ENCODE assay signal across 8 cellular contexts in the genomic region with DNA sequence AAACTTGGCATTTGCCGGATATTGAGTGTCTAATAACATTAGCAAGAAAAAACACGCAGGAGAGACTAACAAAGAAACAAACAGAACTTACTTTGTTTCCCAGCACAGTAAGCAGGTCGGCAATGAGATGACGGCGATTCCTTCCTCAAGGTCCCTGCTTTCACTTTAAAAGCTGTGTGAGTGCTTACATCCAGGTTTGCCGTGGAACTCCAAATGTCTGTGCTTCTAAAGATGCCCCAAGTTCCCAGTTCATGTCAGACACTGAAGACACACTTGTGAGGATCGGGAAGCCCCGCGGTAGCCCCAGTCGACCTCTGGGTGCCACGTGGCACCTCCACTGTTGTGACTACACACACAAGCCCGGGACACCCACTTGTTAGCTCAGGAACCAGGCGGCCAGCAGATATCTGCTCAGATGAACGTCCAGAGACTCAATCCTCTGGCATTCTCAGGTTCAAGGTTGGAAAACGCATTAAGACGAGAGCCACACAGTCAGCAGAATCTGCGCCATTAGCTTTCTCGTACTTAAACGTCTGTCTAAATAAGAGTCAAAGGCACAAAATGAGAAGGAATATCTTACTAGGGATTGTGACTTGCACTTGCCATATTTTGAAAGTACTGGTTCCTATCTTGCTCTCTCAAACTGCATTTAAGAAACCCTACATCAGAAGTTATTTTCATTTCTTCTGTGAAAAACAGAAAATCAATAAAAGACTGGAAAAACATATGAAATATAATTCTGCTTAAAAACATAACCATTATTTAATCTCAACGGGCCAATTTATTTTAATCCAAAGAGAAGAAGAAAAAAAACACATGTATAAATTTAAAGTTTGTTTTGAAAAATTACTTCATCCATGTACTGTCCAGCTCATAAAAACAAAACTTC.
DNase-seq lines count a peak whose midpoint lies in the region; ATAC-seq lines count a peak whose summit lies in the region.

No MANE protein-coding gene starts in this region.

- WGBS in mesendoderm (ENCODE audit: extremely low coverage, insufficient coverage, low lambda C conversion rate) = no CpG with 5 or more reads among the region's 20 CpGs

- H3K36me3 ChIP-seq in mesendoderm (ENCODE audit: control insufficient read depth, insufficient read depth, low read length) = no peaks in the 10 kb centered on the region

- no peak overlapping the region for H3K4me2 ChIP-seq in mesendoderm (ENCODE audit: low read length)

- H3K27me3 ChIP-seq in mesendoderm (ENCODE audit: insufficient read depth, low read length, poor library complexity) = no peaks in the 10 kb centered on the region

- no peak overlapping the region for H3K27ac ChIP-seq in mesendoderm (ENCODE audit: low read depth, low read length)

- H3K4me3 ChIP-seq in mesendoderm (ENCODE audit: low read length) = no peak overlapping the region

- no peak overlapping the region for H4K5ac ChIP-seq in mesendoderm (ENCODE audit: low read length)

- peak overlapping the region; percentile 78 for H3K4me3 Mint-ChIP-seq in activated naive CD8-positive, alpha-beta T cell
- H3K4me3 Mint-ChIP-seq in immature natural killer cell = peak overlapping the region; percentile 78 to 90 (median 82)
- peak overlapping the region; percentile 75 for H3K4me3 Mint-ChIP-seq in stimulated activated memory B cell treated with anti-CD40 and anti-IgM and Interleukin-4, amounts not matched to agents 10 μg/mL and 1 μg/mL and 100 μg/mL, for 72 hours

- no peak overlapping the region for H4K8ac ChIP-seq in mesendoderm (ENCODE audit: low read depth, low read length)

- H2BK5ac ChIP-seq in mesendoderm (ENCODE audit: low read length) = no peak overlapping the region

- no peak overlapping the region for H3K4ac ChIP-seq in mesendoderm (ENCODE audit: low read depth, low read length)

- no peak overlapping the region for H2BK15ac ChIP-seq in mesendoderm (replicated peaks; ENCODE audit: low read depth)

- H3K27ac Mint-ChIP-seq in activated naive CD8-positive, alpha-beta T cell = peak overlapping the region; percentile 81
- H3K27ac Mint-ChIP-seq in immature natural killer cell = peak overlapping the region; percentile 76 to 93 (median 86)
- peak overlapping the region; percentile 84 for H3K27ac Mint-ChIP-seq in stimulated activated memory B cell treated with anti-CD40 and anti-IgM and Interleukin-4, amounts not matched to agents 10 μg/mL and 1 μg/mL and 100 μg/mL, for 72 hours

- H2AK5ac ChIP-seq in mesendoderm (ENCODE audit: low read length) = no peak overlapping the region

- peaks cover 91% of the 10 kb centered on the region for H3K4me1 Mint-ChIP-seq in activated naive CD8-positive, alpha-beta T cell (ENCODE audit: low read depth)
- H3K4me1 Mint-ChIP-seq in immature natural killer cell = peaks cover 69 to 93% of the 10 kb centered on the region in 2 donors
- peaks cover 81% of the 10 kb centered on the region for H3K4me1 Mint-ChIP-seq in stimulated activated memory B cell treated with anti-CD40 and anti-IgM and Interleukin-4, amounts not matched to agents 10 μg/mL and 1 μg/mL and 100 μg/mL, for 72 hours

- no peaks in the 10 kb centered on the region for H3K9me3 Mint-ChIP-seq in activated naive CD8-positive, alpha-beta T cell (ENCODE audit: low read depth)
- H3K9me3 Mint-ChIP-seq in immature natural killer cell = no peaks in the 10 kb centered on the region
- no peaks in the 10 kb centered on the region for H3K9me3 Mint-ChIP-seq in stimulated activated memory B cell treated with anti-CD40 and anti-IgM and Interleukin-4, amounts not matched to agents 10 μg/mL and 1 μg/mL and 100 μg/mL, for 72 hours

- ATAC-seq in stimulated activated memory B cell treated with anti-CD40 and anti-IgM and Interleukin-4, amounts not matched to agents 10 μg/mL and 1 μg/mL and 100 μg/mL, for 72 hours = peak; percentile 62

- no peak overlapping the region for H2BK120ac ChIP-seq in mesendoderm (ENCODE audit: low read depth, low read length)

- no peak overlapping the region for H3K23ac ChIP-seq in mesendoderm (ENCODE audit: low read length)

- H3K79me2 ChIP-seq in mesendoderm (ENCODE audit: control insufficient read depth, insufficient read depth, low read length) = no peaks in the 10 kb centered on the region

- no peaks in the 10 kb centered on the region for H3K79me1 ChIP-seq in mesendoderm (ENCODE audit: low read length)

- no peaks in the 10 kb centered on the region for H3K27me3 Mint-ChIP-seq in activated naive CD8-positive, alpha-beta T cell
- H3K27me3 Mint-ChIP-seq in immature natural killer cell (ENCODE audit: low read depth in 3 of 3) = peaks cover 2 to 36% (median 20%) of the 10 kb centered on the region in 3 donors
- H3K27me3 Mint-ChIP-seq in stimulated activated memory B cell treated with anti-CD40 and anti-IgM and Interleukin-4, amounts not matched to agents 10 μg/mL and 1 μg/mL and 100 μg/mL, for 72 hours = no peaks in the 10 kb centered on the region

- DNase-seq in Ammon's horn (ENCODE audit: low spot score) = peak; percentile 43
- peak; percentile 45 for DNase-seq in Kasumi-1 (lab: John Stamatoyannopoulos, UW)
- peak in 1 of 3 donors; percentile 23 for DNase-seq in immature natural killer cell
- DNase-seq in mesendoderm = no peak
- DNase-seq in cerebellum (ENCODE audit: low spot score) = no peak
- no peak for DNase-seq in cerebellar cortex (ENCODE audit: low spot score)

- H3K36me3 Mint-ChIP-seq in activated naive CD8-positive, alpha-beta T cell = peaks cover 42% of the 10 kb centered on the region
- no peaks in the 10 kb centered on the region for H3K36me3 Mint-ChIP-seq in immature natural killer cell
- H3K36me3 Mint-ChIP-seq in stimulated activated memory B cell treated with anti-CD40 and anti-IgM and Interleukin-4, amounts not matched to agents 10 μg/mL and 1 μg/mL and 100 μg/mL, for 72 hours = peaks cover 48% of the 10 kb centered on the region

- no peak overlapping the region for H3K56ac ChIP-seq in mesendoderm (ENCODE audit: low read length)

- no peak overlapping the region for H3K9ac ChIP-seq in mesendoderm (ENCODE audit: low read length)

- H3K4me1 ChIP-seq in mesendoderm (ENCODE audit: control insufficient read depth, low read depth, low read length) = no peaks in the 10 kb centered on the region

- no peak overlapping the region for H3K18ac ChIP-seq in mesendoderm (ENCODE audit: low read length)

Comparison
In these comparisons a context has a peak if more than half of its experiments do, and no peak if none do; other contexts are left out.
1. DNase-seq: peak in Ammon's horn (single experiment) and Kasumi-1 (2 of 2); none in mesendoderm (single experiment), cerebellum (single experiment) and cerebellar cortex (single experiment).
2. Peak in every context shown above with its lines, with median percentiles within 50 percentile points of each other: H3K27ac Mint-ChIP-seq and H3K4me3 Mint-ChIP-seq.